ENCODE assay signal across 29 cellular contexts in the genomic region with DNA sequence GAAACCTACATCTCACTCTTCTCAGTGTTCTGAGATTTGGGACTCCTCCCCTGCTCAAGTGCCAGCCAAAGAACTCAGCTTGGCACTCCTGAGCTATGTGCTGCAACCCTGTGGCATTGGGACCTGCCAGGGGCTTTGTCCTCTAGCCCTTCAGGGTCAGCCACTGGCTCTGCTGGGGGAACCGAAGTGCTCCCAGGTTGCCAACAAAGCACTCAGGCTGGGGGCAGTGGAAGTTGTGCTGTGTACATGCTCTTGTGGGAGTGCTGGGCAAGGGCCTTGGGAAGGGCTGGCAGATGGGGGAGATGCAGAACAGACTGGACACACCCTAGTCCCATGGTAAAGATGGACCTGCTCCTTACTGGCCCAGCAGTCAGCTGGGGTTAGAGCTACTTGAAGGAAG.
"Had no signal": no experiment of that assay in that cellular context is flagged by ENCODE, and none has a peak within 500 bp of the region (broad histone marks: within the 10 kb centered on the region; RNA-seq: fewer than 3 reads in every experiment).

No MANE protein-coding gene starts in this region.

- H3K4me3 Mint-ChIP-seq: naive B cell; naive thymus-derived CD8-positive, alpha-beta T cell; natural killer cell treated with Interleukin-12 subunit alpha and Interleukin-12 subunit beta and Interleukin-15 and Interleukin-18, amount 100 ng/mL, for 72 hours; nephron progenitor cell; neural crest cell; stimulated activated naive B cell treated with anti-CD40 and anti-IgM and Interleukin-4, amounts not matched to agents 10 μg/mL and 1 μg/mL and 100 μg/mL, for 72 hours; stimulated activated naive CD8-positive, alpha-beta T cell treated with anti-CD3 and anti-CD28 coated beads, Interleukin-15, Interleukin-2, amounts not matched to agents 100 ng/mL and 50 ng/mL, for 24 hours had no signal

- ATAC-seq: naive thymus-derived CD8-positive, alpha-beta T cell; natural killer cell treated with Interleukin-12 subunit alpha and Interleukin-12 subunit beta and Interleukin-15 and Interleukin-18, amount 100 ng/mL, for 72 hours; psoas muscle; right cardiac atrium; stimulated activated naive B cell treated with anti-CD40 and anti-IgM and Interleukin-4, amounts not matched to agents 10 μg/mL and 1 μg/mL and 100 μg/mL, for 72 hours had no signal

- H3K36me3 ChIP-seq: ovary, right lobe of liver, sigmoid colon, stomach, thoracic aorta, tibial artery, transverse colon, upper lobe of left lung, uterus had no signal

- H3K9ac ChIP-seq: parathyroid adenoma had no signal

- H3K36me3 Mint-ChIP-seq: naive B cell; stimulated activated naive B cell treated with anti-CD40 and anti-IgM and Interleukin-4, amounts not matched to agents 10 μg/mL and 1 μg/mL and 100 μg/mL, for 72 hours had no signal

- H3K79me2 ChIP-seq: parathyroid adenoma had no signal

- H3K27ac Mint-ChIP-seq: naive B cell; naive thymus-derived CD8-positive, alpha-beta T cell; natural killer cell treated with Interleukin-12 subunit alpha and Interleukin-12 subunit beta and Interleukin-15 and Interleukin-18, amount 100 ng/mL, for 72 hours; nephron progenitor cell; progenitor cell of endocrine pancreas; stimulated activated naive B cell treated with anti-CD40 and anti-IgM and Interleukin-4, amounts not matched to agents 10 μg/mL and 1 μg/mL and 100 μg/mL, for 72 hours; stimulated activated naive CD8-positive, alpha-beta T cell treated with anti-CD3 and anti-CD28 coated beads, Interleukin-15, Interleukin-2, amounts not matched to agents 100 ng/mL and 50 ng/mL, for 24 hours had no signal

- H3K27me3 Mint-ChIP-seq: naive B cell; naive thymus-derived CD8-positive, alpha-beta T cell; natural killer cell treated with Interleukin-12 subunit alpha and Interleukin-12 subunit beta and Interleukin-15 and Interleukin-18, amount 100 ng/mL, for 72 hours; progenitor cell of endocrine pancreas; stimulated activated naive B cell treated with anti-CD40 and anti-IgM and Interleukin-4, amounts not matched to agents 10 μg/mL and 1 μg/mL and 100 μg/mL, for 72 hours; stimulated activated naive CD8-positive, alpha-beta T cell treated with anti-CD3 and anti-CD28 coated beads, Interleukin-15, Interleukin-2, amounts not matched to agents 100 ng/mL and 50 ng/mL, for 24 hours had no signal

- H2AFZ ChIP-seq: parathyroid adenoma had no signal

- H3K27me3 ChIP-seq: ovary, right lobe of liver, sigmoid colon, stomach, tibial artery, transverse colon, upper lobe of left lung, uterus had no signal

- H3K4me1 ChIP-seq: parathyroid adenoma, psoas muscle, right lobe of liver, sigmoid colon, stomach, tibial artery, transverse colon, upper lobe of left lung, uterus had no signal

- H3K27ac ChIP-seq: ovary, parathyroid adenoma, psoas muscle, right lobe of liver, sigmoid colon, stomach, thoracic aorta, tibial artery, transverse colon, upper lobe of left lung, uterus had no signal

- H3K4me1 Mint-ChIP-seq: naive B cell; naive thymus-derived CD8-positive, alpha-beta T cell; nephron progenitor cell; neural crest cell; stimulated activated naive B cell treated with anti-CD40 and anti-IgM and Interleukin-4, amounts not matched to agents 10 μg/mL and 1 μg/mL and 100 μg/mL, for 72 hours had no signal

- DNase-seq: naive B cell; naive thymus-derived CD8-positive, alpha-beta T cell; nephron progenitor cell; occipital lobe; ovary; posterior cingulate gyrus; psoas muscle; right cardiac atrium; right lobe of liver; sigmoid colon; small intestine; stimulated activated CD4-positive, alpha-beta T cell treated with anti-CD3 and anti-CD28 coated beads, Interleukin-12 subunit alpha, Interleukin-12 subunit beta, amount 100 ng/mL, for 4 hours; stimulated activated CD4-positive, alpha-beta T cell treated with anti-CD3 and anti-CD28 coated beads, Interleukin-1b, Interleukin-23, amount 100 ng/mL, for 48 hours; stimulated activated CD4-positive, alpha-beta T cell treated with anti-CD3 and anti-CD28 coated beads, Interleukin-4, amount 100 ng/mL, for 1 hour; stimulated activated CD4-positive, alpha-beta T cell treated with anti-CD3 and anti-CD28 coated beads, Interleukin-4, amount 100 ng/mL, for 4 hours; stimulated activated CD8-positive, alpha-beta memory T cell treated with anti-CD3 and anti-CD28 coated beads, Interleukin-4, amount 100 ng/mL, for 48 hours; stimulated activated naive B cell treated with anti-CD40 and anti-IgM and Interleukin-4, amounts not matched to agents 10 μg/mL and 1 μg/mL and 100 μg/mL, for 72 hours; stimulated activated naive CD4-positive, alpha-beta T cell treated with Interleukin-2 at 50 U/mL for 16 hours; stomach; tibial artery; transverse colon; upper lobe of left lung; uterus had no signal

- H3K4me3 ChIP-seq: ovary, psoas muscle, right lobe of liver, sigmoid colon, stomach, thoracic aorta, tibial artery, transverse colon, upper lobe of left lung, uterus had no signal

- H3K9me3 ChIP-seq: ovary, psoas muscle, right lobe of liver, thoracic aorta, transverse colon, uterus had no signal
